Comparison of ENCODE assay signal across 17 cellular contexts in the genomic region with DNA sequence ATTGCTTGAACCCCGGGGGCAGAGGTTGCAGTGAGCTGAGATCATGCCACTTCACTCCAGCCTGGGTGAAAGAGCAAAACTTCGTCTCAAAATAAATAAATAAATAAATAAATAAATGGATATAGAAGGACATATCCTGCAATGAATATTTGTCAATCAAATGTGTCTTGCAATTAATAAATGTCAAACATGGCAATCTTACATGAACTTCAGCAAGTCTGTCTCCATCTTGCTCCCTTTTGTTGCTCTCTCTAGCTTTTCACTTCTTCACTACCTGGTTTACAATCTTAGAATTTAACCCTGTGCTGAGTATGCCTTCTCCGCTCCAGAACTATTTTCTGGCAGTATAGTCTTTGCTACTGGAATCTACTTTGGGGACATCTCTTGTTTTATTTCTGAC. TPM values are rescaled to one million over a fixed set of nuclear protein-coding genes. Genes with fewer than 3 reads are reported as not detected.
DNase-seq lines count a peak whose midpoint lies in the region; ATAC-seq lines count a peak whose summit lies in the region.
"Had no signal": no experiment of that assay in that cellular context is flagged by ENCODE, and none has a peak within 500 bp of the region (broad histone marks: within the 10 kb centered on the region; RNA-seq: fewer than 3 reads in every experiment).

No MANE protein-coding gene starts in this region.

- no peak overlapping the region for H3K4me3 Mint-ChIP-seq in stimulated activated naive CD8-positive, alpha-beta T cell treated with anti-CD3 and anti-CD28 coated beads, Interleukin-15, Interleukin-2, amounts not matched to agents 100 ng/mL and 50 ng/mL, for 24 hours
- H3K4me3 Mint-ChIP-seq in stimulated activated naive CD8-positive, alpha-beta T cell treated with anti-CD3 and anti-CD28 coated beads, Interleukin-15, amount 100 ng/mL, for 72 hours: no peak overlapping the region
- no peak overlapping the region for H3K4me3 Mint-ChIP-seq in activated naive CD8-positive, alpha-beta T cell treated with anti-CD3 and anti-CD28 coated beads for 36 hours
- H3K4me3 Mint-ChIP-seq in natural killer cell treated with Interleukin-12 subunit alpha and Interleukin-12 subunit beta and Interleukin-15 and Interleukin-18, amount 100 ng/mL, for 72 hours: peak overlapping the region; percentile 59

- peaks cover 2% of the 10 kb centered on the region for H3K27me3 Mint-ChIP-seq in stimulated activated naive CD8-positive, alpha-beta T cell treated with anti-CD3 and anti-CD28 coated beads, Interleukin-15, Interleukin-2, amounts not matched to agents 100 ng/mL and 50 ng/mL, for 24 hours
- no peaks in the 10 kb centered on the region for H3K27me3 Mint-ChIP-seq in stimulated activated naive CD8-positive, alpha-beta T cell treated with anti-CD3 and anti-CD28 coated beads, Interleukin-15, amount 100 ng/mL, for 72 hours
- H3K27me3 Mint-ChIP-seq in activated naive CD8-positive, alpha-beta T cell treated with anti-CD3 and anti-CD28 coated beads for 36 hours: no peaks in the 10 kb centered on the region
- H3K27me3 Mint-ChIP-seq in natural killer cell treated with Interleukin-12 subunit alpha and Interleukin-12 subunit beta and Interleukin-15 and Interleukin-18, amount 100 ng/mL, for 72 hours: no peaks in the 10 kb centered on the region

- H3K36me3 Mint-ChIP-seq in stimulated activated naive CD8-positive, alpha-beta T cell treated with anti-CD3 and anti-CD28 coated beads, Interleukin-15, Interleukin-2, amounts not matched to agents 100 ng/mL and 50 ng/mL, for 24 hours (ENCODE audit: low read depth): no peaks in the 10 kb centered on the region
- peaks cover 2% of the 10 kb centered on the region for H3K36me3 Mint-ChIP-seq in activated naive CD8-positive, alpha-beta T cell treated with anti-CD3 and anti-CD28 coated beads for 36 hours
- H3K36me3 Mint-ChIP-seq in natural killer cell treated with Interleukin-12 subunit alpha and Interleukin-12 subunit beta and Interleukin-15 and Interleukin-18, amount 100 ng/mL, for 72 hours: peaks cover 4% of the 10 kb centered on the region

- H3K4me1 Mint-ChIP-seq in stimulated activated naive CD8-positive, alpha-beta T cell treated with anti-CD3 and anti-CD28 coated beads, Interleukin-15, Interleukin-2, amounts not matched to agents 100 ng/mL and 50 ng/mL, for 24 hours (ENCODE audit: low read depth): peaks cover 49% of the 10 kb centered on the region
- H3K4me1 Mint-ChIP-seq in stimulated activated naive CD8-positive, alpha-beta T cell treated with anti-CD3 and anti-CD28 coated beads, Interleukin-15, amount 100 ng/mL, for 72 hours: peaks cover 48% of the 10 kb centered on the region
- peaks cover 42% of the 10 kb centered on the region for H3K4me1 Mint-ChIP-seq in activated naive CD8-positive, alpha-beta T cell treated with anti-CD3 and anti-CD28 coated beads for 36 hours
- H3K4me1 Mint-ChIP-seq in natural killer cell treated with Interleukin-12 subunit alpha and Interleukin-12 subunit beta and Interleukin-15 and Interleukin-18, amount 100 ng/mL, for 72 hours (ENCODE audit: low read depth in 2 of 2): peaks cover 46 to 48% of the 10 kb centered on the region in 2 donors

- peak overlapping the region; percentile 59 for H3K27ac Mint-ChIP-seq in stimulated activated naive CD8-positive, alpha-beta T cell treated with anti-CD3 and anti-CD28 coated beads, Interleukin-15, Interleukin-2, amounts not matched to agents 100 ng/mL and 50 ng/mL, for 24 hours
- H3K27ac Mint-ChIP-seq in stimulated activated naive CD8-positive, alpha-beta T cell treated with anti-CD3 and anti-CD28 coated beads, Interleukin-15, amount 100 ng/mL, for 72 hours: no peak overlapping the region
- H3K27ac Mint-ChIP-seq in activated naive CD8-positive, alpha-beta T cell treated with anti-CD3 and anti-CD28 coated beads for 36 hours: peak overlapping the region; percentile 71
- H3K27ac Mint-ChIP-seq in natural killer cell treated with Interleukin-12 subunit alpha and Interleukin-12 subunit beta and Interleukin-15 and Interleukin-18, amount 100 ng/mL, for 72 hours: peak overlapping the region; percentile 61 to 100
- H3K27ac Mint-ChIP-seq: CD14-positive monocyte had no signal

- ATAC-seq in stimulated activated naive CD8-positive, alpha-beta T cell treated with anti-CD3 and anti-CD28 coated beads, Interleukin-15, amount 100 ng/mL, for 72 hours: no peak
- ATAC-seq in natural killer cell treated with Interleukin-12 subunit alpha and Interleukin-12 subunit beta and Interleukin-15 and Interleukin-18, amount 100 ng/mL, for 72 hours: no peak
- ATAC-seq in GM21786 (IDR thresholded peaks at IDR 0.05; ENCODE audit: unreplicated experiment): no peak
- ATAC-seq: GM12878, Panc1 had no signal

- H3K9me3 Mint-ChIP-seq in stimulated activated naive CD8-positive, alpha-beta T cell treated with anti-CD3 and anti-CD28 coated beads, Interleukin-15, Interleukin-2, amounts not matched to agents 100 ng/mL and 50 ng/mL, for 24 hours: no peaks in the 10 kb centered on the region
- no peaks in the 10 kb centered on the region for H3K9me3 Mint-ChIP-seq in stimulated activated naive CD8-positive, alpha-beta T cell treated with anti-CD3 and anti-CD28 coated beads, Interleukin-15, amount 100 ng/mL, for 72 hours
- H3K9me3 Mint-ChIP-seq in activated naive CD8-positive, alpha-beta T cell treated with anti-CD3 and anti-CD28 coated beads for 36 hours: no peaks in the 10 kb centered on the region
- H3K9me3 Mint-ChIP-seq in natural killer cell treated with Interleukin-12 subunit alpha and Interleukin-12 subunit beta and Interleukin-15 and Interleukin-18, amount 100 ng/mL, for 72 hours: no peaks in the 10 kb centered on the region

- DNase-seq in stimulated activated naive CD8-positive, alpha-beta T cell treated with anti-CD3 and anti-CD28 coated beads, Interleukin-15, amount 100 ng/mL, for 72 hours: no peak
- no peak for DNase-seq in activated naive CD8-positive, alpha-beta T cell treated with anti-CD3 and anti-CD28 coated beads for 36 hours
- no peak for DNase-seq in natural killer cell treated with Interleukin-12 subunit alpha and Interleukin-12 subunit beta and Interleukin-15 and Interleukin-18, amount 100 ng/mL, for 72 hours (ENCODE audit: low spot score)
- no peak for DNase-seq in NCI-H524 (lab: John Stamatoyannopoulos, UW)
- DNase-seq in activated CD8-positive, alpha-beta memory T cell treated with anti-CD3 and anti-CD28 coated beads, Interleukin-2, amount 50 U/mL, for 4 hours: no peak
- DNase-seq: DMS79, MM.1S, NCI-H1092, NCI-H1436, NCI-H1930, SIG-M5, SK-N-SH had no signal

RNA-seq across cellular contexts. Expression of a gene that starts 3.3 kb away (rescaled TPM):
- total RNA-seq in activated naive CD8-positive, alpha-beta T cell treated with anti-CD3 and anti-CD28 coated beads for 36 hours: 10 to 100 TPM; 29.0 to 32.2 TPM
- total RNA-seq in natural killer cell treated with Interleukin-12 subunit alpha and Interleukin-12 subunit beta and Interleukin-15 and Interleukin-18, amount 100 ng/mL, for 72 hours: 10 to 100 TPM; 30.8 to 33.3 TPM

Comparison
In these comparisons a context has a peak if more than half of its experiments do, and no peak if none do; other contexts are left out.
1. H3K27ac Mint-ChIP-seq: peak in stimulated activated naive CD8-positive, alpha-beta T cell treated with anti-CD3 and anti-CD28 coated beads, Interleukin-15, Interleukin-2, amounts not matched to agents 100 ng/mL and 50 ng/mL, for 24 hours (single experiment), activated naive CD8-positive, alpha-beta T cell treated with anti-CD3 and anti-CD28 coated beads for 36 hours (single experiment) and natural killer cell treated with Interleukin-12 subunit alpha and Interleukin-12 subunit beta and Interleukin-15 and Interleukin-18, amount 100 ng/mL, for 72 hours (2 of 2); none in stimulated activated naive CD8-positive, alpha-beta T cell treated with anti-CD3 and anti-CD28 coated beads, Interleukin-15, amount 100 ng/mL, for 72 hours (0 of 2).